ENCODE assay signal across 1 cellular context in genomic region chr20:34085544-34086040, GRCh38.
TF ChIP-seq lines count a peak whose summit lies in the region.

No MANE protein-coding gene starts in this region.

TF ChIP-seq in HepG2, 621 proteins besides CTCF, POLR2A, EP300 and RAD21:
- TF ChIP-seq ZNF567 (CRISPR knock-in tag; IDR thresholded peaks at IDR 0.05; ENCODE audit: borderline replicate concordance) (0 out of 2 replicates have a peak, but pooled peaks have one; percentile 63), MEIS1 (CRISPR knock-in tag; IDR thresholded peaks at IDR 0.05; ENCODE audit: borderline replicate concordance) (0 out of 2 replicates have a peak, but pooled peaks have one; percentile 43), ZFP36L2 (CRISPR knock-in tag; IDR thresholded peaks at IDR 0.05) (no peak), SSRP1 (CRISPR knock-in tag; IDR thresholded peaks at IDR 0.05) (peak; percentile 88; the same call in 1 of the 2 replicates), RARG (CRISPR knock-in tag; IDR thresholded peaks at IDR 0.05; ENCODE audit: low read depth) (no peak), POLR2G (IDR thresholded peaks at IDR 0.05; ENCODE audit: low read depth, low read length) (peak; percentile 54), HMG20A (CRISPR knock-in tag; IDR thresholded peaks at IDR 0.05; ENCODE audit: borderline replicate concordance) (no peak), ATM (IDR thresholded peaks at IDR 0.05; ENCODE audit: borderline replicate concordance) (no peak), ZNF674 (CRISPR knock-in tag; IDR thresholded peaks at IDR 0.05; ENCODE audit: low read depth) (no peak), ZNF644 (CRISPR knock-in tag; IDR thresholded peaks at IDR 0.05; ENCODE audit: low read depth) (no peak), YEATS2 (CRISPR knock-in tag; IDR thresholded peaks at IDR 0.05; ENCODE audit: borderline replicate concordance) (no peak), FOXM1 (CRISPR knock-in tag; IDR thresholded peaks at IDR 0.05) (no peak), KDM4B (CRISPR knock-in tag; IDR thresholded peaks at IDR 0.05) (no peak), ZNF407 (CRISPR knock-in tag; IDR thresholded peaks at IDR 0.05; ENCODE audit: not compliant biosample characterization) (no peak), XRCC5 (optimal IDR thresholded peaks at IDR 0.05; ENCODE audit: low read length) (no peak), SRSF4 (IDR thresholded peaks at IDR 0.05; ENCODE audit: low read depth, low read length, poor library complexity, severe bottlenecking) (no peak), RBM22 (optimal IDR thresholded peaks at IDR 0.05; ENCODE audit: low read length) (peak; percentile 94)
- TF ChIP-seq, protein P1, sequence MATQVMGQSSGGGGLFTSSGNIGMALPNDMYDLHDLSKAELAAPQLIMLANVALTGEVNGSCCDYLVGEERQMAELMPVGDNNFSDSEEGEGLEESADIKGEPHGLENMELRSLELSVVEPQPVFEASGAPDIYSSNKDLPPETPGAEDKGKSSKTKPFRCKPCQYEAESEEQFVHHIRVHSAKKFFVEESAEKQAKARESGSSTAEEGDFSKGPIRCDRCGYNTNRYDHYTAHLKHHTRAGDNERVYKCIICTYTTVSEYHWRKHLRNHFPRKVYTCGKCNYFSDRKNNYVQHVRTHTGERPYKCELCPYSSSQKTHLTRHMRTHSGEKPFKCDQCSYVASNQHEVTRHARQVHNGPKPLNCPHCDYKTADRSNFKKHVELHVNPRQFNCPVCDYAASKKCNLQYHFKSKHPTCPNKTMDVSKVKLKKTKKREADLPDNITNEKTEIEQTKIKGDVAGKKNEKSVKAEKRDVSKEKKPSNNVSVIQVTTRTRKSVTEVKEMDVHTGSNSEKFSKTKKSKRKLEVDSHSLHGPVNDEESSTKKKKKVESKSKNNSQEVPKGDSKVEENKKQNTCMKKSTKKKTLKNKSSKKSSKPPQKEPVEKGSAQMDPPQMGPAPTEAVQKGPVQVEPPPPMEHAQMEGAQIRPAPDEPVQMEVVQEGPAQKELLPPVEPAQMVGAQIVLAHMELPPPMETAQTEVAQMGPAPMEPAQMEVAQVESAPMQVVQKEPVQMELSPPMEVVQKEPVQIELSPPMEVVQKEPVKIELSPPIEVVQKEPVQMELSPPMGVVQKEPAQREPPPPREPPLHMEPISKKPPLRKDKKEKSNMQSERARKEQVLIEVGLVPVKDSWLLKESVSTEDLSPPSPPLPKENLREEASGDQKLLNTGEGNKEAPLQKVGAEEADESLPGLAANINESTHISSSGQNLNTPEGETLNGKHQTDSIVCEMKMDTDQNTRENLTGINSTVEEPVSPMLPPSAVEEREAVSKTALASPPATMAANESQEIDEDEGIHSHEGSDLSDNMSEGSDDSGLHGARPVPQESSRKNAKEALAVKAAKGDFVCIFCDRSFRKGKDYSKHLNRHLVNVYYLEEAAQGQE (IDR thresholded peaks at IDR 0.05; ENCODE audit: borderline replicate concordance in 1 of 2, low read depth in 1 of 2, low read length in 2 of 2), result no peak
